ENCODE assay signal across 9 cellular contexts in genomic region chr15:89666147-89666857, GRCh38. TPM values are rescaled to one million over a fixed set of nuclear protein-coding genes. Genes with fewer than 3 reads are reported as not detected.
DNase-seq lines count a peak whose midpoint lies in the region; ATAC-seq and TF ChIP-seq lines count a peak whose summit lies in the region.
"Had no signal": no experiment of that assay in that cellular context is flagged by ENCODE, and none has a peak within 500 bp of the region (broad histone marks: within the 10 kb centered on the region; RNA-seq: fewer than 3 reads in every experiment).

No MANE protein-coding gene starts in this region.

- peak overlapping the region; percentile 62 for H4K91ac ChIP-seq in trophoblast cell (ENCODE audit: low read depth, low read length)

- H3K9me3 ChIP-seq in BE2C (no peaks in the 10 kb centered on the region), Peyer's patch (no peaks in the 10 kb centered on the region), heart right ventricle (no peaks in the 10 kb centered on the region), trophoblast cell (ENCODE audit: insufficient read depth, low read depth, low read length) (no peaks in the 10 kb centered on the region)

- H3K4ac ChIP-seq in trophoblast cell (ENCODE audit: low read depth, low read length), result no peak overlapping the region

- H4K12ac ChIP-seq in trophoblast cell (ENCODE audit: low read depth, low read length), result peak overlapping the region; percentile 35

- peak in 5 of 8 donors; percentile 11 to 32 (median 22) for ATAC-seq in heart right ventricle

- peak overlapping the region; percentile 79 for H2BK120ac ChIP-seq in trophoblast cell (ENCODE audit: insufficient read depth, low read length, poor library complexity)

- TF ChIP-seq CTCF in BE2C (IDR thresholded peaks at IDR 0.05; ENCODE audit: low read depth, low read length) (no peak), Peyer's patch (IDR thresholded peaks at IDR 0.05) (no peak), heart right ventricle (IDR thresholded peaks at IDR 0.05) (no peak)

- H3K27me3 ChIP-seq in BE2C, result no peaks in the 10 kb centered on the region
- no peaks in the 10 kb centered on the region for H3K27me3 ChIP-seq in Peyer's patch
- peaks cover 0 to 10% (median 0%) of the 10 kb centered on the region in 7 donors for H3K27me3 ChIP-seq in heart right ventricle
- H3K27me3 ChIP-seq in trophoblast cell (ENCODE audit: insufficient read depth, low read length), result peaks cover 9% of the 10 kb centered on the region

- H3K79me2 ChIP-seq in trophoblast cell (ENCODE audit: control insufficient read depth, insufficient read depth, low read length, poor library complexity), result no peaks in the 10 kb centered on the region

- no peak overlapping the region for H2BK5ac ChIP-seq in trophoblast cell (ENCODE audit: low read depth, low read length, poor library complexity)

- H2AFZ ChIP-seq in trophoblast cell (ENCODE audit: insufficient read depth, low read length, poor library complexity), result peak overlapping the region; percentile 73

- H3K36me3 ChIP-seq in BE2C (no peaks in the 10 kb centered on the region), Peyer's patch (no peaks in the 10 kb centered on the region), heart right ventricle (no peaks in the 10 kb centered on the region), trophoblast cell (ENCODE audit: control insufficient read depth in 1 of 2, insufficient read depth in 2 of 2, low read length in 2 of 2) (no peaks in the 10 kb centered on the region)

- DNase-seq in BE2C, result peak; percentile 21
- DNase-seq in Peyer's patch, result no peak
- no peak for DNase-seq in heart right ventricle
- peak; percentile 15 to 61 for DNase-seq in trophoblast cell
- DNase-seq in amygdala (lab: John Stamatoyannopoulos, UW), result no peak
- no peak for DNase-seq in hypothalamus (lab: John Stamatoyannopoulos, UW)
- no peak for DNase-seq in HPDE6-E6E7 (ENCODE audit: extremely low spot score)
- DNase-seq in activated T-cell treated with anti-CD3 and anti-CD28 coated beads, Interleukin-2, amount 50 U/mL, for 48 hours, result no peak

- no peak overlapping the region for H2BK12ac ChIP-seq in trophoblast cell (ENCODE audit: low read length)

- TF ChIP-seq POLR2A in Peyer's patch (IDR thresholded peaks at IDR 0.05), result no peak

- intact Hi-C loops in heart right ventricle (cut with DNase I), result no loop called here

- no peak overlapping the region for H3K23ac ChIP-seq in trophoblast cell (ENCODE audit: low read length)

- H3K18ac ChIP-seq in trophoblast cell (ENCODE audit: low read length), result no peak overlapping the region

- H3K4me1 ChIP-seq in BE2C (no peaks in the 10 kb centered on the region), Peyer's patch (peaks cover 0 to 5% (median 0%) of the 10 kb centered on the region in 4 donors), heart right ventricle (peaks cover 12 to 31% (median 27%) of the 10 kb centered on the region in 9 donors), trophoblast cell (ENCODE audit: control insufficient read depth in 1 of 2, insufficient read depth in 2 of 2, low read length in 2 of 2) (peaks cover 0 to 8% of the 10 kb centered on the region in 2 experiments)

- peak overlapping the region; percentile 55 to 68 (median 66) for H3K27ac ChIP-seq in Peyer's patch
- peak overlapping the region; percentile 82 to 96 (median 90) for H3K27ac ChIP-seq in heart right ventricle
- H3K27ac ChIP-seq in trophoblast cell (ENCODE audit: low read depth, low read length), result no peak overlapping the region

- 92 to 95% methylated on average over 8 of the region's 8 CpGs for WGBS in heart right ventricle, 2 donors
- no CpG with 5 or more reads among the region's 8 CpGs for WGBS in trophoblast cell (ENCODE audit: extremely low coverage, insufficient coverage, insufficient read length)

- H3K4me3 ChIP-seq in BE2C (ENCODE audit: low read depth, low read length) (peak overlapping the region; percentile 55), Peyer's patch (peak overlapping the region in 2 of 4 donors; percentile 49 to 56), heart right ventricle (peak overlapping the region in 9 of 10 donors; percentile 22 to 60 (median 57)), trophoblast cell (ENCODE audit: low read depth, low read length) (no peak overlapping the region)

- H4K8ac ChIP-seq in trophoblast cell (ENCODE audit: low read depth, low read length), result peak overlapping the region; percentile 93

- H3K9ac ChIP-seq in trophoblast cell (ENCODE audit: low read length), result no peak overlapping the region

- peak overlapping the region; percentile 83 for H3K4me2 ChIP-seq in trophoblast cell (ENCODE audit: low read length)

- peak overlapping the region; percentile 1 for H2AK5ac ChIP-seq in trophoblast cell (ENCODE audit: low read length)

- H3K79me1 ChIP-seq in trophoblast cell (ENCODE audit: low read length), result peaks cover 6% of the 10 kb centered on the region

- H3K14ac ChIP-seq in trophoblast cell (ENCODE audit: low read length), result peak overlapping the region; percentile 46

RNA-seq across cellular contexts. Expression of gene KIF7, which starts 11.0 kb away (rescaled TPM):
- 17.4 TPM for polyA plus RNA-seq in BE2C (2012; ENCODE audit: insufficient read depth, insufficient read length, low read depth)
- total RNA-seq in Peyer's patch, result 10 to 100 TPM in 1 of 4 donors, 1 to 10 TPM in 3; 1.1 to 13.2 (median 2.3) TPM
- total RNA-seq in heart right ventricle, result 1 to 10 TPM; 1.6 to 4.7 (median 3.1) TPM
- polyA plus RNA-seq in heart right ventricle, result 1 to 10 TPM; 1.5 to 3.7 TPM
- polyA plus RNA-seq in trophoblast cell (2013), result 3.2 and 3.3 TPM in 2 replicates

RNA-seq across cellular contexts. Expression of gene PLIN1, which starts 12.9 kb away (rescaled TPM):
- polyA plus RNA-seq in BE2C (2012; ENCODE audit: insufficient read depth, insufficient read length, low read depth), result not detected
- total RNA-seq in Peyer's patch, result 10 to 100 TPM in 1 of 4 donors, 1 to 10 TPM in 2, not detected in 1; 7.5 to 10.1 (median 8.9) TPM
- 10 to 100 TPM in 4 of 10 donors, 1 to 10 TPM in 4, under 1 TPM in 2; 0.30 to 45.3 (median 6.1) TPM for total RNA-seq in heart right ventricle
- 10 to 100 TPM; 13.2 to 15.7 TPM for polyA plus RNA-seq in heart right ventricle
- 0.11 and 0.21 TPM in 2 replicates for polyA plus RNA-seq in trophoblast cell (2013)
- total RNA-seq: activated T-helper 1 cell treated with anti-CD3 and anti-CD28 coated beads, Interleukin-12 subunit alpha, Interleukin-12 subunit beta, Interleukin-2, Interleukin-4 antibody, amounts not matched to agents 30 ng/mL and 10 ng/mL and 1 ng/mL, durations not matched to agents 14 hours and 24 hours and 36 hours had no signal

RNA-seq across cellular contexts. Expression of gene PEX11A, which starts 24.3 kb away (rescaled TPM):
- 1.3 TPM for polyA plus RNA-seq in BE2C (2012; ENCODE audit: insufficient read depth, insufficient read length, low read depth)
- 10 to 100 TPM in 3 of 4 donors, 1 to 10 TPM in 1; 4.1 to 50.8 (median 15.7) TPM for total RNA-seq in Peyer's patch
- 10 to 100 TPM in 1 of 10 donors, 1 to 10 TPM in 9; 6.0 to 14.3 (median 9.0) TPM for total RNA-seq in heart right ventricle
- 1 to 10 TPM; 7.0 to 7.3 TPM for polyA plus RNA-seq in heart right ventricle
- polyA plus RNA-seq in trophoblast cell (2013), result 1.5 and 2.0 TPM in 2 replicates

RNA-seq across cellular contexts. Expression of gene WDR93, which starts 24.3 kb away (rescaled TPM):
- not detected for polyA plus RNA-seq in BE2C (2012; ENCODE audit: insufficient read depth, insufficient read length, low read depth)
- total RNA-seq in Peyer's patch, result 1 to 10 TPM in 1 of 4 donors, not detected in 3; 1.0 TPM
- under 1 TPM in 2 of 10 donors, not detected in 8; 0.15 TPM for total RNA-seq in heart right ventricle
- polyA plus RNA-seq in heart right ventricle, result under 1 TPM in 1 of 2 donors, not detected in 1; 0.09 TPM
- 0.03 and 0.11 TPM in 2 replicates for polyA plus RNA-seq in trophoblast cell (2013)
- total RNA-seq: activated T-helper 1 cell treated with anti-CD3 and anti-CD28 coated beads, Interleukin-12 subunit alpha, Interleukin-12 subunit beta, Interleukin-2, Interleukin-4 antibody, amounts not matched to agents 30 ng/mL and 10 ng/mL and 1 ng/mL, durations not matched to agents 14 hours and 24 hours and 36 hours had no signal

Comparison
In these comparisons a context has a peak if more than half of its experiments do, and no peak if none do; other contexts are left out.
1. DNase-seq: peak in BE2C (single experiment) and trophoblast cell (2 of 2); none in Peyer's patch (0 of 3), heart right ventricle (0 of 2), amygdala (0 of 56), hypothalamus (0 of 51), HPDE6-E6E7 (single experiment) and activated T-cell treated with anti-CD3 and anti-CD28 coated beads, Interleukin-2, amount 50 U/mL, for 48 hours (0 of 2).